In the genomic region with DNA sequence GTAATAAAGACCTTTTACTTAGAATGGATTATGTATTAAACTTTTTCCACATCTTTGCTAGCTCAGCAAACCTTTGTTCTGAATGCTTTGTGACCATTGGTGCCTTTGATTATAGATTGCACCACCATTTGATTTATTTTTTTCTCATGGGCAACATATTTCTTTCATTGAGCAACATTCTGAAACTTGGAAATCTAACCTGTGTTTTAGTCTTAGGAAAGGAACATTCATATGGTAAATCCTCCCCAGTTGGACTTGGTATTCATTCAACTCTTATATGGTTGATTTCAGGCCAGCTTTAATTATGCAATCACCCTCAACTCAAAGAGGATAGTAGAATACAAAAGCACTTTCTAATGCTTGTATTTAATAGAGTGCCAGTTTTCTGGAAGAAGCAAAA, we compare ENCODE assay signal across 1 cellular context.
A peak's percentile ranks its signal among the peaks of the same experiment; 100 is the strongest.
TF ChIP-seq lines count a peak whose summit lies in the region.

No MANE protein-coding gene starts in this region.

TF ChIP-seq in K562, 482 proteins besides CTCF, POLR2A, EP300 and RAD21:
- TF ChIP-seq ZNF316 (IDR thresholded peaks at IDR 0.05) (peak; percentile 19; the same call in 1 of the 2 replicates), ZBTB7A (IDR thresholded peaks at IDR 0.05; ENCODE audit: borderline replicate concordance, control insufficient read depth, low read depth, low read length) (no peak)
